Comparison of ENCODE assay signal across 19 cellular contexts in genomic region chr21:35922618-35923017, GRCh38.
A peak's percentile ranks its signal among the peaks of the same experiment; 100 is the strongest.
DNase-seq lines count a peak whose midpoint lies in the region; ATAC-seq and TF ChIP-seq lines count a peak whose summit lies in the region.
"Had no signal": no experiment of that assay in that cellular context is flagged by ENCODE, and none has a peak within 500 bp of the region (broad histone marks: within the 10 kb centered on the region; RNA-seq: fewer than 3 reads in every experiment).

No MANE protein-coding gene starts in this region.

- H3K27me3 ChIP-seq in sigmoid colon, result no peaks in the 10 kb centered on the region
- H3K27me3 ChIP-seq: testis had no signal

- no peak for TF ChIP-seq POLR2A in sigmoid colon (IDR thresholded peaks at IDR 0.05)

- in situ Hi-C loops in SK-MEL-5 (cut with HindIII; ENCODE audit: low pct_unique_long_range_greater_than_20kb, low sequenced_read_pairs), result no loop called here

- peak overlapping the region in 3 of 4 donors; percentile 5 to 28 (median 5) for H3K27ac ChIP-seq in sigmoid colon
- H3K27ac ChIP-seq: cardiac muscle cell, HL-60, parathyroid adenoma, testis had no signal

- TF ChIP-seq CTCF in fibroblast of mammary gland (conservative IDR thresholded peaks at IDR 0.05; ENCODE audit: control insufficient read depth, insufficient read depth, low read depth, low read length) (no peak), sigmoid colon (IDR thresholded peaks at IDR 0.05) (no peak)

- ATAC-seq in GM21381 (IDR thresholded peaks at IDR 0.05; ENCODE audit: unreplicated experiment), result no peak
- ATAC-seq: left colon; naive thymus-derived CD4-positive, alpha-beta T cell; Right ventricle myocardium inferior; stimulated activated effector memory CD8-positive, alpha-beta T cell treated with anti-CD3 and anti-CD28 coated beads, Interleukin-12 subunit alpha, Interleukin-12 subunit beta, amount 100 ng/mL, for 72 hours; T-cell had no signal

- H3K4me3 ChIP-seq in fibroblast of mammary gland (ENCODE audit: control insufficient read depth, low read depth, low read length), result no peak overlapping the region
- H3K4me3 ChIP-seq in sigmoid colon, result no peak overlapping the region
- H3K4me3 ChIP-seq: cardiac muscle cell, testis had no signal

- H3K4me1 ChIP-seq in sigmoid colon, result peaks cover 0 to 12% (median 6%) of the 10 kb centered on the region in 4 donors
- H3K4me1 ChIP-seq: parathyroid adenoma, testis had no signal

- intact Hi-C loops in sigmoid colon (cut with DNase I), result no loop called here

- DNase-seq in COLO829 (ENCODE audit: low spot score) (peak; percentile 90), SK-MEL-5 (ENCODE audit: low read depth, low spot score) (peak; percentile 94), fibroblast of mammary gland (ENCODE audit: low read depth) (peak; percentile 71), sigmoid colon (no peak), SHP77 (lab: John Stamatoyannopoulos, UW) (no peak), GDM1 (lab: John Stamatoyannopoulos, UW) (no peak)
- DNase-seq: activated CD4-positive, alpha-beta T cell treated with anti-CD3 and anti-CD28 coated beads, Interleukin-2, amount 10 ng/mL, durations not matched to agents 7 days and 5 days; Caco-2; erythroblast; left colon; naive thymus-derived CD4-positive, alpha-beta T cell; T-cell; testis had no signal

- H3K36me3 ChIP-seq in sigmoid colon, result no peaks in the 10 kb centered on the region
- H3K36me3 ChIP-seq: cardiac muscle cell had no signal

- 28 to 60% methylated on average over 5 of the region's 5 CpGs for WGBS in sigmoid colon, 2 donors

- TF ChIP-seq EP300 in sigmoid colon (IDR thresholded peaks at IDR 0.05), result no peak

- H3K9me3 ChIP-seq in sigmoid colon, result peaks cover 0 to 5% (median 0%) of the 10 kb centered on the region in 4 donors
- H3K9me3 ChIP-seq: Caco-2, testis had no signal

Comparison
In these comparisons a context has a peak if more than half of its experiments do, and no peak if none do; other contexts are left out.
1. DNase-seq: peak in COLO829 (single experiment), SK-MEL-5 (single experiment) and fibroblast of mammary gland (single experiment); none in sigmoid colon (single experiment), SHP77 (0 of 2) and GDM1 (single experiment).